Comparison of ENCODE assay signal across 8 cellular contexts in genomic region chr1:966135-966602, GRCh38. TPM values are rescaled to one million over a fixed set of nuclear protein-coding genes. Genes with fewer than 3 reads are reported as not detected.
DNase-seq lines count a peak whose midpoint lies in the region; TF ChIP-seq lines count a peak whose summit lies in the region.

TSS of gene PLEKHN1 (plus strand) at chr1:966482. CDS start at chr1:966532, 50 bp downstream.

- H3K4me3 ChIP-seq in ectodermal cell (ENCODE audit: insufficient read depth, low read depth, low read length) (peak within 1 kb of the TSS; percentile 36), muscle layer of duodenum (ENCODE audit: low read depth in 1 of 2, low read length in 2 of 2) (peak within 1 kb of the TSS; percentile 33 to 73)

- WGBS in ectodermal cell, 2 experiments: 27 to 28% methylated on average over 24 of the region's 24 CpGs

- H3K4me1 ChIP-seq in ectodermal cell (ENCODE audit: control insufficient read depth, insufficient read depth, low read length): peaks cover 9% of the 10 kb centered on the region
- peaks cover 0 to 18% of the 10 kb centered on the region in 2 donors for H3K4me1 ChIP-seq in muscle layer of duodenum (ENCODE audit: control insufficient read depth in 1 of 2, insufficient read depth in 2 of 2, low read length in 2 of 2)

- H3K27me3 ChIP-seq in ectodermal cell (ENCODE audit: control insufficient read depth, insufficient read depth, low read length, poor library complexity, severe bottlenecking) (peaks cover 67% of the 10 kb centered on the region), muscle layer of duodenum (ENCODE audit: low read depth, low read length) (peaks cover 29% of the 10 kb centered on the region)

- H3K36me3 ChIP-seq in ectodermal cell (ENCODE audit: control insufficient read depth, insufficient read depth, low read length) (peaks cover 5% of the 10 kb centered on the region), muscle layer of duodenum (ENCODE audit: control insufficient read depth in 1 of 2, insufficient read depth in 2 of 2, low read length in 2 of 2) (peaks cover 0 to 11% of the 10 kb centered on the region in 2 donors)

- peak within 1 kb of the TSS; percentile 94 for H3K27ac ChIP-seq in RWPE1
- H3K27ac ChIP-seq in ectodermal cell (ENCODE audit: insufficient read depth, low read depth, low read length, poor library complexity, severe bottlenecking): no peak within 1 kb of the TSS
- no peak within 1 kb of the TSS for H3K27ac ChIP-seq in muscle layer of duodenum (ENCODE audit: low read length)

- peak; percentile 87 for DNase-seq in Daoy (ENCODE audit: low read depth)
- DNase-seq in H4 (ENCODE audit: low spot score): peak; percentile 85
- peak; percentile 75 for DNase-seq in RWPE1 (ENCODE audit: low spot score)
- DNase-seq in NCI-H510A treated with DMSO at 0.1 percent for 48 hours (lab: John Stamatoyannopoulos, UW): no peak
- no peak for DNase-seq in NCI-H2081 (lab: John Stamatoyannopoulos, UW)
- no peak for DNase-seq in GDM1 (lab: John Stamatoyannopoulos, UW)

- H3K9me3 ChIP-seq in ectodermal cell (ENCODE audit: control insufficient read depth, low read length) (no peaks in the 10 kb centered on the region), muscle layer of duodenum (ENCODE audit: control insufficient read depth in 1 of 2, low read length in 2 of 2) (no peaks in the 10 kb centered on the region)

- POLR2A ChIA-PET in RWPE1 (lab: Yijun Ruan, JAX; ENCODE audit: low non-redundant PET): interaction anchor here (1.1 to 1.6 kb wide), 2 partner anchors 10 to 15 kb away, joined by 5 to 6 read pairs; no protein-coding TSS in a partner anchor

- no peak for TF ChIP-seq CTCF in RWPE1 (conservative IDR thresholded peaks at IDR 0.05; ENCODE audit: low read depth)

- CTCF ChIA-PET in RWPE1 (lab: Yijun Ruan, JAX): interaction anchor here (1.1 kb wide), 1 partner anchor 17 kb away, joined by 3 read pairs; no protein-coding TSS in a partner anchor

RNA-seq across cellular contexts. Expression of gene PLEKHN1, which starts in this region (rescaled TPM):
- 0.11 and 3.8 TPM in 2 replicates for total RNA-seq in Daoy (2014; rRNA removed; shearing (Covaris generic))
- total RNA-seq in H4 (2014; rRNA removed; shearing (Covaris generic)): 0.08 and 1.2 TPM in 2 replicates
- not detected for polyA plus RNA-seq in ectodermal cell (2013, experiment 1 of 4)
- polyA plus RNA-seq in ectodermal cell (2013, experiment 2 of 4): 0.14 TPM
- polyA plus RNA-seq in ectodermal cell (2013, experiment 3 of 4): not detected
- polyA plus RNA-seq in ectodermal cell (2013, experiment 4 of 4): 0.08 TPM

Comparison
In these comparisons a context has a peak if more than half of its experiments do, and no peak if none do; other contexts are left out.
1. DNase-seq: peak in Daoy (single experiment), H4 (single experiment) and RWPE1 (single experiment); none in NCI-H510A treated with DMSO at 0.1 percent for 48 hours (single experiment), NCI-H2081 (0 of 2) and GDM1 (single experiment).